8 cellular contexts compared by ENCODE assay signal in genomic region chr9:94065535-94065961, GRCh38. TPM values are rescaled to one million over a fixed set of nuclear protein-coding genes. Genes with fewer than 3 reads are reported as not detected.
DNase-seq lines count a peak whose midpoint lies in the region; ATAC-seq and TF ChIP-seq lines count a peak whose summit lies in the region.

No MANE protein-coding gene starts in this region.

- peaks cover 12 to 19% of the 10 kb centered on the region in 2 donors for H3K36me3 Mint-ChIP-seq in naive B cell

- peak; percentile 89 for TF ChIP-seq CTCF in OCI-LY1 (IDR thresholded peaks at IDR 0.05; ENCODE audit: low read length)
- peak; percentile 88 for TF ChIP-seq CTCF in epithelial cell of proximal tubule (conservative IDR thresholded peaks at IDR 0.05; ENCODE audit: low read depth, low read length)

- H3K9me3 ChIP-seq in OCI-LY1 (ENCODE audit: low read length): 0 out of 2 replicates have a peak, but pooled peaks cover under 1% of the 10 kb centered on the region

- H3K4me1 ChIP-seq in OCI-LY1 (ENCODE audit: insufficient read depth, low read length, severe bottlenecking): no peaks in the 10 kb centered on the region

- ATAC-seq in naive B cell (ENCODE audit: low read depth in 2 of 2) (peak; percentile 38 to 61), GM18870 (IDR thresholded peaks at IDR 0.05; ENCODE audit: unreplicated experiment) (no peak)

- H3K27ac ChIP-seq in OCI-LY1 (ENCODE audit: low read depth, low read length, poor library complexity, severe bottlenecking): no peak overlapping the region

- no peak overlapping the region for H3K4me3 ChIP-seq in OCI-LY1 (ENCODE audit: low read depth, low read length, poor library complexity, severe bottlenecking)
- no peak overlapping the region for H3K4me3 ChIP-seq in epithelial cell of proximal tubule (ENCODE audit: low read depth, low read length)

- H3K4me1 Mint-ChIP-seq in naive B cell: peaks cover 5 to 7% (median 6%) of the 10 kb centered on the region in 3 donors

- H3K27me3 Mint-ChIP-seq in naive B cell: no peaks in the 10 kb centered on the region

- DNase-seq in DMS114 treated with DMSO at 0.1 percent for 48 hours (lab: John Stamatoyannopoulos, UW; ENCODE audit: unreplicated experiment): peak; percentile 39
- DNase-seq in HuH-7.5 (ENCODE audit: low spot score): peak; percentile 49
- DNase-seq in activated T-cell treated with anti-CD3 and anti-CD28 coated beads for 1 hour (ENCODE audit: low read depth): peak; percentile 72
- peak; percentile 71 for DNase-seq in epithelial cell of proximal tubule (ENCODE audit: low read depth)
- DNase-seq in naive B cell: peak; percentile 66
- peak; percentile 43 for DNase-seq in stimulated activated CD8-positive, alpha-beta memory T cell treated with anti-CD3 and anti-CD28 coated beads, Interleukin-7, amount 100 ng/mL, for 24 hours (ENCODE audit: low read depth)

- H3K9ac ChIP-seq in OCI-LY1 (ENCODE audit: low read length): no peak overlapping the region

- H3K27ac Mint-ChIP-seq in naive B cell: no peak overlapping the region

- H4K20me1 ChIP-seq in OCI-LY1 (ENCODE audit: insufficient read depth, low read length): no peaks in the 10 kb centered on the region

- H3K9me2 ChIP-seq in OCI-LY1 (ENCODE audit: low read depth, low read length): no peaks in the 10 kb centered on the region

- no peaks in the 10 kb centered on the region for H3K79me2 ChIP-seq in OCI-LY1 (ENCODE audit: insufficient read depth, low read length)

- H3K9me3 Mint-ChIP-seq in naive B cell: peaks cover 11 to 19% (median 13%) of the 10 kb centered on the region in 7 donors

- no peaks in the 10 kb centered on the region for H3K36me3 ChIP-seq in OCI-LY1 (ENCODE audit: insufficient read depth, low read length)

- no peak overlapping the region for H3K4me3 Mint-ChIP-seq in naive B cell

- no peaks in the 10 kb centered on the region for H3F3A ChIP-seq in OCI-LY1 (ENCODE audit: insufficient read depth, low read length)

- H2AFZ ChIP-seq in OCI-LY1 (ENCODE audit: low read length): no peak overlapping the region

- H3K4me2 ChIP-seq in OCI-LY1 (ENCODE audit: low read length): no peak overlapping the region

- H3K27me3 ChIP-seq in OCI-LY1 (ENCODE audit: insufficient read depth, low read length): no peaks in the 10 kb centered on the region

RNA-seq across cellular contexts. Expression of gene PTPDC1, which starts 18.7 kb away (rescaled TPM):
- total RNA-seq in epithelial cell of proximal tubule: 5.4 and 7.8 TPM in 2 replicates
- 1 to 10 TPM; 2.4 to 6.2 (median 3.6) TPM for polyA plus RNA-seq in naive B cell (ENCODE audit: low read depth in 6 of 6)
